In genomic region chr5:157801-158200, GRCh38 we compare ENCODE assay signal across 16 cellular contexts. TPM values are rescaled to one million over a fixed set of nuclear protein-coding genes. Genes with fewer than 3 reads are reported as not detected.
A peak's percentile ranks its signal among the peaks of the same experiment; 100 is the strongest.
DNase-seq lines count a peak whose midpoint lies in the region; ATAC-seq, FAIRE-seq and TF ChIP-seq lines count a peak whose summit lies in the region.
"Had no signal": no experiment of that assay in that cellular context is flagged by ENCODE, and none has a peak within 500 bp of the region (broad histone marks: within the 10 kb centered on the region; RNA-seq: fewer than 3 reads in every experiment).

No MANE protein-coding gene starts in this region.

- H3K27ac ChIP-seq in spleen: no peak overlapping the region
- H3K27ac ChIP-seq in psoas muscle: no peak overlapping the region
- H3K27ac ChIP-seq: KMS-11, SJSA1 had no signal

- H3K4me1 ChIP-seq in spleen: no peaks in the 10 kb centered on the region
- H3K4me1 ChIP-seq in psoas muscle: no peaks in the 10 kb centered on the region

- H3K27me3 ChIP-seq in spleen (replicated peaks in 1 of 7) (peaks cover 0 to 56% (median 0%) of the 10 kb centered on the region in 7 donors), psoas muscle (ENCODE audit: insufficient read depth in 3 of 3, low read length in 2 of 3) (peaks cover 0 to 16% (median 9%) of the 10 kb centered on the region in 3 donors)
- H3K27me3 ChIP-seq: SJSA1 had no signal

- ATAC-seq in psoas muscle (no peak), HG02884 (IDR thresholded peaks at IDR 0.05; ENCODE audit: unreplicated experiment) (no peak)
- ATAC-seq: CD8-positive, alpha-beta T cell had no signal

- H3K27me3 Mint-ChIP-seq in CD14-positive monocyte (ENCODE audit: low read depth in 3 of 3): peaks cover 10 to 14% (median 12%) of the 10 kb centered on the region in 3 donors
- peaks cover 5% of the 10 kb centered on the region for H3K27me3 Mint-ChIP-seq in glutamatergic neuron (ENCODE audit: unreplicated experiment)

- no peak for TF ChIP-seq POLR2A in spleen (IDR thresholded peaks at IDR 0.05)

- peaks cover 0 to 2% (median 0%) of the 10 kb centered on the region in 7 donors for H3K9me3 Mint-ChIP-seq in CD14-positive monocyte
- peaks cover 3% of the 10 kb centered on the region for H3K9me3 Mint-ChIP-seq in glutamatergic neuron (ENCODE audit: unreplicated experiment)
- H3K9me3 Mint-ChIP-seq: CD8-positive, alpha-beta T cell had no signal

- no peak overlapping the region for H3K4me3 Mint-ChIP-seq in CD14-positive monocyte
- no peak overlapping the region for H3K4me3 Mint-ChIP-seq in glutamatergic neuron (ENCODE audit: unreplicated experiment)
- H3K4me3 Mint-ChIP-seq: CD8-positive, alpha-beta T cell had no signal

- peak; percentile 4 for FAIRE-seq in HTR-8/SVneo (lab: Jason Lieb, UNC)
- FAIRE-seq: G401.6 had no signal

- intact Hi-C loops in CD14-positive monocyte (cut with micrococcal nuclease): no loop called here
- intact Hi-C loops in spleen (cut with DNase I; ENCODE audit: low total_unique reads): no loop called here
- intact Hi-C loops in psoas muscle (cut with DNase I): no loop called here

- 86 to 92% (median 90%) methylated on average over 11 of the region's 11 CpGs for WGBS in spleen, 5 donors
- 74 to 86% (median 77%) methylated on average over 10 to 11 of the region's 11 CpGs for WGBS in psoas muscle, 3 donors

- TF ChIP-seq CTCF in CD14-positive monocyte (IDR thresholded peaks at IDR 0.05): no peak
- TF ChIP-seq CTCF in glutamatergic neuron (IDR thresholded peaks at IDR 0.05; ENCODE audit: partially characterized antibody, unreplicated experiment): no peak
- TF ChIP-seq CTCF in spleen (IDR thresholded peaks at IDR 0.05 in 8 of 11, conservative IDR thresholded peaks at IDR 0.05 in 3 of 11): no peak
- no peak for TF ChIP-seq CTCF in psoas muscle (IDR thresholded peaks at IDR 0.05)

- H3K4me1 Mint-ChIP-seq in CD14-positive monocyte (no peaks in the 10 kb centered on the region), glutamatergic neuron (ENCODE audit: low read depth, unreplicated experiment) (peaks cover 17% of the 10 kb centered on the region)

- no peak overlapping the region for H3K27ac Mint-ChIP-seq in CD14-positive monocyte
- H3K27ac Mint-ChIP-seq in glutamatergic neuron (ENCODE audit: unreplicated experiment): no peak overlapping the region
- H3K27ac Mint-ChIP-seq: CD8-positive, alpha-beta T cell had no signal

- DNase-seq in CD14-positive monocyte (ENCODE audit: low spot score) (peak; percentile 10), HTR-8/SVneo (ENCODE audit: insufficient read length, low spot score) (no peak), glutamatergic neuron (peak; percentile 10), spleen (peak; percentile 42), DMS 273 treated with DMSO at 0.1 percent for 48 hours (lab: John Stamatoyannopoulos, UW) (no peak), psoas muscle (no peak)
- DNase-seq: DND-41, NCI-H1436 treated with DMSO at 0.1 percent for 48 hours, NCI-H2081 treated with DMSO at 0.1 percent for 48 hours, NCI-H510A treated with DMSO at 0.1 percent for 48 hours had no signal

- no peaks in the 10 kb centered on the region for H3K36me3 ChIP-seq in spleen
- H3K36me3 ChIP-seq in psoas muscle (ENCODE audit: insufficient read depth in 1 of 2, low read depth in 1 of 2): no peaks in the 10 kb centered on the region
- H3K36me3 ChIP-seq: SJSA1 had no signal

- no peak overlapping the region for H3K4me3 ChIP-seq in spleen
- no peak overlapping the region for H3K4me3 ChIP-seq in psoas muscle
- H3K4me3 ChIP-seq: SJSA1 had no signal

- H3K9me3 ChIP-seq in spleen (no peaks in the 10 kb centered on the region), psoas muscle (no peaks in the 10 kb centered on the region)
- H3K9me3 ChIP-seq: SJSA1 had no signal

- H3K36me3 Mint-ChIP-seq in CD14-positive monocyte (no peaks in the 10 kb centered on the region), glutamatergic neuron (ENCODE audit: unreplicated experiment) (peaks cover 13% of the 10 kb centered on the region)
- H3K36me3 Mint-ChIP-seq: CD8-positive, alpha-beta T cell had no signal

RNA-seq across cellular contexts. Expression of gene LRRC14B, which starts 33.5 kb away (rescaled TPM):
- polyA plus RNA-seq in CD14-positive monocyte (not detected), spleen (under 1 TPM in 1 of 3 donors, not detected in 2; 0.10 TPM), psoas muscle (10 to 100 TPM in 2 of 3 donors, under 1 TPM in 1; 0.42 to 15.5 (median 14.5) TPM)
- total RNA-seq in glutamatergic neuron (ENCODE audit: unreplicated experiment) (not detected), spleen (not detected), psoas muscle (10 to 100 TPM in 1 of 4 donors, 1 to 10 TPM in 3; 1.3 to 13.4 (median 9.0) TPM)
- total RNA-seq: CD8-positive, alpha-beta T cell; M059J; SJSA1 had no signal

Comparison
In these comparisons a context has a peak if more than half of its experiments do, and no peak if none do; other contexts are left out.
1. DNase-seq: peak in CD14-positive monocyte (single experiment), glutamatergic neuron (single experiment) and spleen (single experiment); none in HTR-8/SVneo (single experiment), DMS 273 treated with DMSO at 0.1 percent for 48 hours (single experiment) and psoas muscle (0 of 2).